In genomic region chr1:246212013-246212412, GRCh38 we compare ENCODE assay signal across 26 cellular contexts.
"Had no signal": no experiment of that assay in that cellular context is flagged by ENCODE, and none has a peak within 500 bp of the region (broad histone marks: within the 10 kb centered on the region; RNA-seq: fewer than 3 reads in every experiment).

No MANE protein-coding gene starts in this region.

- H2AFZ ChIP-seq: hepatocyte, parathyroid adenoma had no signal

- DNase-seq: cortex of kidney; effector memory CD8-positive, alpha-beta T cell; foreskin fibroblast; heart left ventricle; kidney; left lung; mesenchymal stem cell; mucosa of descending colon; naive B cell; stimulated activated CD4-positive, alpha-beta T cell treated with anti-CD3 and anti-CD28 coated beads, Interleukin-12 subunit alpha, Interleukin-12 subunit beta, amount 100 ng/mL, for 4 hours; stimulated activated CD4-positive, alpha-beta T cell treated with anti-CD3 and anti-CD28 coated beads, Interleukin-1b, Interleukin-23, amount 100 ng/mL, for 48 hours; stimulated activated CD4-positive, alpha-beta T cell treated with anti-CD3 and anti-CD28 coated beads, Interleukin-4, amount 100 ng/mL, for 1 hour; stimulated activated CD8-positive, alpha-beta memory T cell treated with anti-CD3 and anti-CD28 coated beads, Interleukin-4, amount 100 ng/mL, for 48 hours; stimulated activated naive CD4-positive, alpha-beta T cell treated with Interleukin-2 at 50 U/mL for 16 hours; stomach; thyroid gland; trophoblast cell had no signal

- H3K79me2 ChIP-seq: hepatocyte, parathyroid adenoma had no signal

- H3K9me3 ChIP-seq: gastroesophageal sphincter, heart left ventricle, left lung, mucosa of descending colon, neutrophil, stomach, thyroid gland had no signal

- H3K4me3 ChIP-seq: gastroesophageal sphincter, heart left ventricle, hepatocyte, left lung, mucosa of descending colon, smooth muscle cell, stomach, thyroid gland had no signal

- H3K27ac ChIP-seq: epithelial cell of prostate, gastroesophageal sphincter, heart left ventricle, hepatocyte, left lung, neutrophil, stomach, thyroid gland had no signal

- FAIRE-seq: kidney had no signal

- H3K9ac ChIP-seq: parathyroid adenoma had no signal

- H3K27me3 ChIP-seq: gastroesophageal sphincter, heart left ventricle, hepatocyte, left lung, neutrophil, stomach, thyroid gland had no signal

- H3K4me1 ChIP-seq: gastroesophageal sphincter, stomach, thyroid gland had no signal

- H3K4me2 ChIP-seq: hepatocyte, smooth muscle cell had no signal

- ATAC-seq: effector memory CD8-positive, alpha-beta T cell; esophagus mucosa; gastroesophageal sphincter; heart left ventricle; left lung; mucosa of descending colon; natural killer cell treated with Interleukin-12 subunit alpha and Interleukin-12 subunit beta and Interleukin-15 and Interleukin-18, amount 100 ng/mL, for 72 hours; sciatic nerve had no signal

- H3K36me3 ChIP-seq: gastroesophageal sphincter, heart left ventricle, left lung, neutrophil, stomach, thyroid gland had no signal
